In the genomic region with DNA sequence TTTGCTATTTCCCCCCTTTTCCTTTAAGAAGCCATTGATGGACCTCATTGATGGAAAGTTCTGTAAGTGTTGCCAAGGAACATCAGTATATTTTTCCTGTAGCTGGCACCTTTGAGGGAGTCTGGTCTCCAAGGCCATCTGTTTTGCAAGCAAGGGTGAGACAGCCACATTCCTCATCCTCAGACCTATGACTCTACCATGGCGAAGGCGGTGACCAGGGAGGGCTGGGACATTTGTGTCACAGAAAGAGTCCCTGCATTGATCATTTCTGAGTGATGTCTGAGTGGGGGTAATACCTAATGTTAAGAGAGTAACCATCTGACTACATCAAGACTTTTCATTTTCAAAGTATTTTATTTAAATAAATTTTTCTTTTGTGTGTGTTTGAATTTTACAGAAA, we compare ENCODE assay signal across 17 cellular contexts. TPM values are rescaled to one million over a fixed set of nuclear protein-coding genes. Genes with fewer than 3 reads are reported as not detected.
"Had no signal": no experiment of that assay in that cellular context is flagged by ENCODE, and none has a peak within 500 bp of the region (broad histone marks: within the 10 kb centered on the region; RNA-seq: fewer than 3 reads in every experiment).

No MANE protein-coding gene starts in this region.

- H3K9me3 ChIP-seq: heart right ventricle, mucosa of descending colon, neutrophil, psoas muscle, right lobe of liver had no signal

- H3K4me3 Mint-ChIP-seq: naive thymus-derived CD8-positive, alpha-beta T cell had no signal

- H3K27ac ChIP-seq: neutrophil, psoas muscle, right lobe of liver had no signal

- H3K4me3 ChIP-seq: heart right ventricle, mucosa of descending colon, psoas muscle, right lobe of liver had no signal

- DNase-seq: cortex of kidney; effector memory CD4-positive, alpha-beta T cell; heart right ventricle; hypothalamus; kidney glomerular epithelial cell; mammary epithelial cell; mucosa of descending colon; naive thymus-derived CD8-positive, alpha-beta T cell; psoas muscle; retina; right lobe of liver; stimulated activated CD4-positive, alpha-beta T cell treated with anti-CD3 and anti-CD28 coated beads, Interleukin-4, amount 100 ng/mL, for 4 hours; stimulated activated naive CD4-positive, alpha-beta T cell treated with Interleukin-2 at 50 U/mL for 16 hours; trophoblast cell had no signal

- H3K27me3 ChIP-seq: right lobe of liver had no signal

- ATAC-seq: esophagus mucosa; heart right ventricle; mucosa of descending colon; naive thymus-derived CD8-positive, alpha-beta T cell; psoas muscle; right lobe of liver had no signal

- H3K9me3 Mint-ChIP-seq: naive thymus-derived CD8-positive, alpha-beta T cell had no signal

RNA-seq across cellular contexts. Expression of gene KIAA0040, which starts 35.4 kb away (rescaled TPM):
- polyA plus RNA-seq: neural cell had no signal
